Comparison of ENCODE assay signal across 1 cellular context in genomic region chr19:2663920-2664571, GRCh38.
TF ChIP-seq lines count a peak whose summit lies in the region.

No MANE protein-coding gene starts in this region.

TF ChIP-seq in GM12878, 131 proteins besides CTCF, POLR2A, EP300 and RAD21 (continued from another document and continues in another):
- TF ChIP-seq TARDBP (IDR thresholded peaks at IDR 0.05; ENCODE audit: borderline replicate concordance) = no peak
- no peak for TF ChIP-seq ZBED1 (IDR thresholded peaks at IDR 0.05; ENCODE audit: borderline replicate concordance)
- no peak for TF ChIP-seq MEF2A (IDR thresholded peaks at IDR 0.05; ENCODE audit: insufficient read depth, low read depth, low read length)
- TF ChIP-seq CUX1 (IDR thresholded peaks at IDR 0.05; ENCODE audit: insufficient replicate concordance, low read depth, low read length) = no peak
- TF ChIP-seq, protein P1, sequence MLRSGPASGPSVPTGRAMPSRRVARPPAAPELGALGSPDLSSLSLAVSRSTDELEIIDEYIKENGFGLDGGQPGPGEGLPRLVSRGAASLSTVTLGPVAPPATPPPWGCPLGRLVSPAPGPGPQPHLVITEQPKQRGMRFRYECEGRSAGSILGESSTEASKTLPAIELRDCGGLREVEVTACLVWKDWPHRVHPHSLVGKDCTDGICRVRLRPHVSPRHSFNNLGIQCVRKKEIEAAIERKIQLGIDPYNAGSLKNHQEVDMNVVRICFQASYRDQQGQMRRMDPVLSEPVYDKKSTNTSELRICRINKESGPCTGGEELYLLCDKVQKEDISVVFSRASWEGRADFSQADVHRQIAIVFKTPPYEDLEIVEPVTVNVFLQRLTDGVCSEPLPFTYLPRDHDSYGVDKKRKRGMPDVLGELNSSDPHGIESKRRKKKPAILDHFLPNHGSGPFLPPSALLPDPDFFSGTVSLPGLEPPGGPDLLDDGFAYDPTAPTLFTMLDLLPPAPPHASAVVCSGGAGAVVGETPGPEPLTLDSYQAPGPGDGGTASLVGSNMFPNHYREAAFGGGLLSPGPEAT (IDR thresholded peaks at IDR 0.05; ENCODE audit: low read depth) = no peak; the same call in 1 of the 2 replicates
- TF ChIP-seq PRDM15 (CRISPR knock-in tag; IDR thresholded peaks at IDR 0.05) = no peak
- no peak for TF ChIP-seq GABPA (IDR thresholded peaks at IDR 0.05; ENCODE audit: low read depth)
- TF ChIP-seq ZZZ3 (IDR thresholded peaks at IDR 0.05; ENCODE audit: control insufficient read depth, insufficient read length, low read depth) = no peak
- no peak for TF ChIP-seq SP1 (IDR thresholded peaks at IDR 0.05; ENCODE audit: low read depth, low read length)
- TF ChIP-seq MYC (IDR thresholded peaks at IDR 0.05; ENCODE audit: insufficient read depth, insufficient read length, insufficient replicate concordance, low read length, severe bottlenecking) = no peak
- TF ChIP-seq IKZF1 (conservative IDR thresholded peaks at IDR 0.05) = peak; percentile 40
- TF ChIP-seq NFXL1 (IDR thresholded peaks at IDR 0.05; ENCODE audit: borderline replicate concordance) = no peak
- TF ChIP-seq JUND (IDR thresholded peaks at IDR 0.05; ENCODE audit: low read depth, low read length) = no peak
- peak; percentile 46 for TF ChIP-seq PBX3 (IDR thresholded peaks at IDR 0.05; ENCODE audit: insufficient replicate concordance, low read depth, low read length)
- TF ChIP-seq POU2F2 (IDR thresholded peaks at IDR 0.05; ENCODE audit: borderline replicate concordance, low read depth, low read length) = no peak
- TF ChIP-seq CHD2 (IDR thresholded peaks at IDR 0.05; ENCODE audit: borderline replicate concordance, low read depth, low read length) = no peak
- no peak for TF ChIP-seq SIX5 (IDR thresholded peaks at IDR 0.05; ENCODE audit: low read depth, low read length, severe bottlenecking)
- no peak for TF ChIP-seq ATF2 (IDR thresholded peaks at IDR 0.05; ENCODE audit: low read length)
- no peak for TF ChIP-seq EED (IDR thresholded peaks at IDR 0.05; ENCODE audit: low read depth)
- peak; percentile 76 for TF ChIP-seq MEF2B (IDR thresholded peaks at IDR 0.05; ENCODE audit: partially characterized antibody, poor library complexity, severe bottlenecking)
- TF ChIP-seq ZNF24 (IDR thresholded peaks at IDR 0.05) = no peak
- no peak for TF ChIP-seq FOXM1 (IDR thresholded peaks at IDR 0.05; ENCODE audit: low read depth, low read length)
- TF ChIP-seq PML (IDR thresholded peaks at IDR 0.05; ENCODE audit: low read length) = no peak
- no peak for TF ChIP-seq HCFC1 (IDR thresholded peaks at IDR 0.05; ENCODE audit: low read length)
- TF ChIP-seq NR2C1 (IDR thresholded peaks at IDR 0.05) = no peak; the same call in 1 of the 2 replicates
- TF ChIP-seq NRF1 (conservative IDR thresholded peaks at IDR 0.05; ENCODE audit: low read depth, low read length) = no peak
- peak; percentile 86 for TF ChIP-seq CREB1 (IDR thresholded peaks at IDR 0.05; ENCODE audit: low read depth)
- no peak for TF ChIP-seq ZNF687 (IDR thresholded peaks at IDR 0.05)
- no peak for TF ChIP-seq POLR2AphosphoS5 (IDR thresholded peaks at IDR 0.05; ENCODE audit: low read length)
- no peak for TF ChIP-seq CHD4 (IDR thresholded peaks at IDR 0.05)
- TF ChIP-seq BACH1 (IDR thresholded peaks at IDR 0.05; ENCODE audit: borderline replicate concordance) = no peak
- TF ChIP-seq ATF7 (IDR thresholded peaks at IDR 0.05; ENCODE audit: low read depth) = peak; percentile 37
- TF ChIP-seq CBFB (IDR thresholded peaks at IDR 0.05; ENCODE audit: low read depth) = no peak
- no peak for TF ChIP-seq E2F4 (IDR thresholded peaks at IDR 0.05; ENCODE audit: low read depth, low read length)
- TF ChIP-seq EZH2 (IDR thresholded peaks at IDR 0.05; ENCODE audit: borderline replicate concordance, control insufficient read depth, low read depth, low read length) = no peak
- no peak for TF ChIP-seq HDAC6 (IDR thresholded peaks at IDR 0.05; ENCODE audit: unreplicated experiment)
- TF ChIP-seq BRCA1 (IDR thresholded peaks at IDR 0.05; ENCODE audit: low read depth, low read length) = no peak
- no peak for TF ChIP-seq E2F8 (IDR thresholded peaks at IDR 0.05; ENCODE audit: low read depth, partially characterized antibody)
